Comparison of ENCODE assay signal across 1 cellular context in genomic region chr2:74191596-74192380, GRCh38.
TF ChIP-seq lines count a peak whose summit lies in the region.

No MANE protein-coding gene starts in this region.

TF ChIP-seq in HepG2, 621 proteins besides CTCF, POLR2A, EP300 and RAD21 (continues in another document):
- TF ChIP-seq ZNF83 (CRISPR knock-in tag; IDR thresholded peaks at IDR 0.05; ENCODE audit: borderline replicate concordance) (no peak), CBX1 (IDR thresholded peaks at IDR 0.05; ENCODE audit: low read depth) (no peak), ZSCAN5A (CRISPR knock-in tag; IDR thresholded peaks at IDR 0.05; ENCODE audit: borderline replicate concordance) (no peak), TFAP4 (IDR thresholded peaks at IDR 0.05; ENCODE audit: borderline replicate concordance, low read depth) (peak; percentile 63; the same call in 1 of the 2 replicates), ZNF567 (CRISPR knock-in tag; IDR thresholded peaks at IDR 0.05; ENCODE audit: borderline replicate concordance) (no peak), ZNF121 (CRISPR knock-in tag; IDR thresholded peaks at IDR 0.05) (no peak), SP2 (CRISPR knock-in tag; IDR thresholded peaks at IDR 0.05) (no peak), YEATS4 (CRISPR knock-in tag; IDR thresholded peaks at IDR 0.05; ENCODE audit: borderline replicate concordance) (0 out of 2 replicates have a peak, but pooled peaks have one; percentile 23), SOX6 (IDR thresholded peaks at IDR 0.05) (no peak), SOX6 (CRISPR knock-in tag; IDR thresholded peaks at IDR 0.05) (peak; percentile 55; the same call in 1 of the 2 replicates), ZNF510 (CRISPR knock-in tag; IDR thresholded peaks at IDR 0.05; ENCODE audit: low read depth) (no peak), NFE2L2 (IDR thresholded peaks at IDR 0.05; ENCODE audit: low read length) (no peak), GFI1 (CRISPR knock-in tag; IDR thresholded peaks at IDR 0.05; ENCODE audit: borderline replicate concordance) (no peak), ZNF224 (CRISPR knock-in tag; IDR thresholded peaks at IDR 0.05) (no peak), REXO4 (CRISPR knock-in tag; IDR thresholded peaks at IDR 0.05; ENCODE audit: borderline replicate concordance) (no peak), SOX13 (IDR thresholded peaks at IDR 0.05) (no peak), SOX13 (CRISPR knock-in tag; conservative IDR thresholded peaks at IDR 0.05 in 1 of 2, IDR thresholded peaks at IDR 0.05 in 1 of 2) (peak in 1 of 2 experiments; percentile 79; a peak in 2 of 4 replicates), GATAD1 (CRISPR knock-in tag; IDR thresholded peaks at IDR 0.05) (no peak), RBFOX2 (IDR thresholded peaks at IDR 0.05; ENCODE audit: low read depth, low read length) (no peak), MBD4 (IDR thresholded peaks at IDR 0.05; ENCODE audit: borderline replicate concordance, low read length) (no peak), ZFP90 (CRISPR knock-in tag; IDR thresholded peaks at IDR 0.05; ENCODE audit: borderline replicate concordance) (no peak), ZNF317 (CRISPR knock-in tag; IDR thresholded peaks at IDR 0.05) (no peak), SOX5 (CRISPR knock-in tag; IDR thresholded peaks at IDR 0.05; ENCODE audit: borderline replicate concordance) (peak; percentile 45; the same call in 1 of the 2 replicates), ZSCAN21 (CRISPR knock-in tag; IDR thresholded peaks at IDR 0.05; ENCODE audit: borderline replicate concordance) (no peak), ZBTB42 (CRISPR knock-in tag; IDR thresholded peaks at IDR 0.05) (no peak), SALL2 (CRISPR knock-in tag; IDR thresholded peaks at IDR 0.05) (no peak), TERF1 (CRISPR knock-in tag; IDR thresholded peaks at IDR 0.05) (no peak), ZNF724P (CRISPR knock-in tag; IDR thresholded peaks at IDR 0.05; ENCODE audit: borderline replicate concordance) (no peak), TCF12 (IDR thresholded peaks at IDR 0.05) (no peak), TCF12 (CRISPR knock-in tag; IDR thresholded peaks at IDR 0.05) (no peak), ZNF644 (CRISPR knock-in tag; IDR thresholded peaks at IDR 0.05; ENCODE audit: low read depth) (no peak), JUND (CRISPR knock-in tag; IDR thresholded peaks at IDR 0.05) (no peak), ZNF766 (CRISPR knock-in tag; IDR thresholded peaks at IDR 0.05; ENCODE audit: borderline replicate concordance) (no peak), SMARCC2 (IDR thresholded peaks at IDR 0.05) (no peak)
- TF ChIP-seq, protein P1, sequence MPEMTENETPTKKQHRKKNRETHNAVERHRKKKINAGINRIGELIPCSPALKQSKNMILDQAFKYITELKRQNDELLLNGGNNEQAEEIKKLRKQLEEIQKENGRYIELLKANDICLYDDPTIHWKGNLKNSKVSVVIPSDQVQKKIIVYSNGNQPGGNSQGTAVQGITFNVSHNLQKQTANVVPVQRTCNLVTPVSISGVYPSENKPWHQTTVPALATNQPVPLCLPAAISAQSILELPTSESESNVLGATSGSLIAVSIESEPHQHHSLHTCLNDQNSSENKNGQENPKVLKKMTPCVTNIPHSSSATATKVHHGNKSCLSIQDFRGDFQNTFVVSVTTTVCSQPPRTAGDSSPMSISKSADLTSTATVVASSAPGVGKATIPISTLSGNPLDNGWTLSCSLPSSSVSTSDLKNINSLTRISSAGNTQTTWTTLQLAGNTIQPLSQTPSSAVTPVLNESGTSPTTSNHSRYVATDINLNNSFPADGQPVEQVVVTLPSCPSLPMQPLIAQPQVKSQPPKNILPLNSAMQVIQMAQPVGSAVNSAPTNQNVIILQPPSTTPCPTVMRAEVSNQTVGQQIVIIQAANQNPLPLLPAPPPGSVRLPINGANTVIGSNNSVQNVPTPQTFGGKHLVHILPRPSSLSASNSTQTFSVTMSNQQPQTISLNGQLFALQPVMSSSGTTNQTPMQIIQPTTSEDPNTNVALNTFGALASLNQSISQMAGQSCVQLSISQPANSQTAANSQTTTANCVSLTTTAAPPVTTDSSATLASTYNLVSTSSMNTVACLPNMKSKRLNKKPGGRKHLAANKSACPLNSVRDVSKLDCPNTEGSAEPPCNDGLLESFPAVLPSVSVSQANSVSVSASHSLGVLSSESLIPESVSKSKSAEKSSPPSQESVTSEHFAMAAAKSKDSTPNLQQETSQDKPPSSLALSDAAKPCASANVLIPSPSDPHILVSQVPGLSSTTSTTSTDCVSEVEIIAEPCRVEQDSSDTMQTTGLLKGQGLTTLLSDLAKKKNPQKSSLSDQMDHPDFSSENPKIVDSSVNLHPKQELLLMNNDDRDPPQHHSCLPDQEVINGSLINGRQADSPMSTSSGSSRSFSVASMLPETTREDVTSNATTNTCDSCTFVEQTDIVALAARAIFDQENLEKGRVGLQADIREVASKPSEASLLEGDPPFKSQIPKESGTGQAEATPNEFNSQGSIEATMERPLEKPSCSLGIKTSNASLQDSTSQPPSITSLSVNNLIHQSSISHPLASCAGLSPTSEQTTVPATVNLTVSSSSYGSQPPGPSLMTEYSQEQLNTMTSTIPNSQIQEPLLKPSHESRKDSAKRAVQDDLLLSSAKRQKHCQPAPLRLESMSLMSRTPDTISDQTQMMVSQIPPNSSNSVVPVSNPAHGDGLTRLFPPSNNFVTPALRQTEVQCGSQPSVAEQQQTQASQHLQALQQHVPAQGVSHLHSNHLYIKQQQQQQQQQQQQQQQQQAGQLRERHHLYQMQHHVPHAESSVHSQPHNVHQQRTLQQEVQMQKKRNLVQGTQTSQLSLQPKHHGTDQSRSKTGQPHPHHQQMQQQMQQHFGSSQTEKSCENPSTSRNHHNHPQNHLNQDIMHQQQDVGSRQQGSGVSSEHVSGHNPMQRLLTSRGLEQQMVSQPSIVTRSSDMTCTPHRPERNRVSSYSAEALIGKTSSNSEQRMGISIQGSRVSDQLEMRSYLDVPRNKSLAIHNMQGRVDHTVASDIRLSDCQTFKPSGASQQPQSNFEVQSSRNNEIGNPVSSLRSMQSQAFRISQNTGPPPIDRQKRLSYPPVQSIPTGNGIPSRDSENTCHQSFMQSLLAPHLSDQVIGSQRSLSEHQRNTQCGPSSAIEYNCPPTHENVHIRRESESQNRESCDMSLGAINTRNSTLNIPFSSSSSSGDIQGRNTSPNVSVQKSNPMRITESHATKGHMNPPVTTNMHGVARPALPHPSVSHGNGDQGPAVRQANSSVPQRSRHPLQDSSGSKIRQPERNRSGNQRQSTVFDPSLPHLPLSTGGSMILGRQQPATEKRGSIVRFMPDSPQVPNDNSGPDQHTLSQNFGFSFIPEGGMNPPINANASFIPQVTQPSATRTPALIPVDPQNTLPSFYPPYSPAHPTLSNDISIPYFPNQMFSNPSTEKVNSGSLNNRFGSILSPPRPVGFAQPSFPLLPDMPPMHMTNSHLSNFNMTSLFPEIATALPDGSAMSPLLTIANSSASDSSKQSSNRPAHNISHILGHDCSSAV (CRISPR knock-in tag; IDR thresholded peaks at IDR 0.05; ENCODE audit: borderline replicate concordance) = no peak
- TF ChIP-seq, protein P2, sequence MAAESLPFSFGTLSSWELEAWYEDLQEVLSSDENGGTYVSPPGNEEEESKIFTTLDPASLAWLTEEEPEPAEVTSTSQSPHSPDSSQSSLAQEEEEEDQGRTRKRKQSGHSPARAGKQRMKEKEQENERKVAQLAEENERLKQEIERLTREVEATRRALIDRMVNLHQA (CRISPR knock-in tag; IDR thresholded peaks at IDR 0.05) = no peak
- TF ChIP-seq, protein P3, sequence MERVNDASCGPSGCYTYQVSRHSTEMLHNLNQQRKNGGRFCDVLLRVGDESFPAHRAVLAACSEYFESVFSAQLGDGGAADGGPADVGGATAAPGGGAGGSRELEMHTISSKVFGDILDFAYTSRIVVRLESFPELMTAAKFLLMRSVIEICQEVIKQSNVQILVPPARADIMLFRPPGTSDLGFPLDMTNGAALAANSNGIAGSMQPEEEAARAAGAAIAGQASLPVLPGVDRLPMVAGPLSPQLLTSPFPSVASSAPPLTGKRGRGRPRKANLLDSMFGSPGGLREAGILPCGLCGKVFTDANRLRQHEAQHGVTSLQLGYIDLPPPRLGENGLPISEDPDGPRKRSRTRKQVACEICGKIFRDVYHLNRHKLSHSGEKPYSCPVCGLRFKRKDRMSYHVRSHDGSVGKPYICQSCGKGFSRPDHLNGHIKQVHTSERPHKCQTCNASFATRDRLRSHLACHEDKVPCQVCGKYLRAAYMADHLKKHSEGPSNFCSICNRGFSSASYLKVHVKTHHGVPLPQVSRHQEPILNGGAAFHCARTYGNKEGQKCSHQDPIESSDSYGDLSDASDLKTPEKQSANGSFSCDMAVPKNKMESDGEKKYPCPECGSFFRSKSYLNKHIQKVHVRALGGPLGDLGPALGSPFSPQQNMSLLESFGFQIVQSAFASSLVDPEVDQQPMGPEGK (CRISPR knock-in tag; IDR thresholded peaks at IDR 0.05) = peak; percentile 23; the same call in 1 of the 2 replicates
- TF ChIP-seq, protein P4, sequence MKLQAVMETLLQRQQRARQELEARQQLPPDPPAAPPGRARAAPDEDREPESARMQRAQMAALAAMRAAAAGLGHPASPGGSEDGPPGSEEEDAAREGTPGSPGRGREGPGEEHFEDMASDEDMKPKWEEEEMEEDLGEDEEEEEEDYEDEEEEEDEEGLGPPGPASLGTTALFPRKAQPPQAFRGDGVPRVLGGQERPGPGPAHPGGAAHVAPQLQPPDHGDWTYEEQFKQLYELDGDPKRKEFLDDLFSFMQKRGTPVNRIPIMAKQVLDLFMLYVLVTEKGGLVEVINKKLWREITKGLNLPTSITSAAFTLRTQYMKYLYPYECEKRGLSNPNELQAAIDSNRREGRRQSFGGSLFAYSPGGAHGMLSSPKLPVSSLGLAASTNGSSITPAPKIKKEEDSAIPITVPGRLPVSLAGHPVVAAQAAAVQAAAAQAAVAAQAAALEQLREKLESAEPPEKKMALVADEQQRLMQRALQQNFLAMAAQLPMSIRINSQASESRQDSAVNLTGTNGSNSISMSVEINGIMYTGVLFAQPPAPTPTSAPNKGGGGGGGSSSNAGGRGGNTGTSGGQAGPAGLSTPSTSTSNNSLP (IDR thresholded peaks at IDR 0.05; ENCODE audit: low read depth, low read length) = no peak
- TF ChIP-seq, protein P5, sequence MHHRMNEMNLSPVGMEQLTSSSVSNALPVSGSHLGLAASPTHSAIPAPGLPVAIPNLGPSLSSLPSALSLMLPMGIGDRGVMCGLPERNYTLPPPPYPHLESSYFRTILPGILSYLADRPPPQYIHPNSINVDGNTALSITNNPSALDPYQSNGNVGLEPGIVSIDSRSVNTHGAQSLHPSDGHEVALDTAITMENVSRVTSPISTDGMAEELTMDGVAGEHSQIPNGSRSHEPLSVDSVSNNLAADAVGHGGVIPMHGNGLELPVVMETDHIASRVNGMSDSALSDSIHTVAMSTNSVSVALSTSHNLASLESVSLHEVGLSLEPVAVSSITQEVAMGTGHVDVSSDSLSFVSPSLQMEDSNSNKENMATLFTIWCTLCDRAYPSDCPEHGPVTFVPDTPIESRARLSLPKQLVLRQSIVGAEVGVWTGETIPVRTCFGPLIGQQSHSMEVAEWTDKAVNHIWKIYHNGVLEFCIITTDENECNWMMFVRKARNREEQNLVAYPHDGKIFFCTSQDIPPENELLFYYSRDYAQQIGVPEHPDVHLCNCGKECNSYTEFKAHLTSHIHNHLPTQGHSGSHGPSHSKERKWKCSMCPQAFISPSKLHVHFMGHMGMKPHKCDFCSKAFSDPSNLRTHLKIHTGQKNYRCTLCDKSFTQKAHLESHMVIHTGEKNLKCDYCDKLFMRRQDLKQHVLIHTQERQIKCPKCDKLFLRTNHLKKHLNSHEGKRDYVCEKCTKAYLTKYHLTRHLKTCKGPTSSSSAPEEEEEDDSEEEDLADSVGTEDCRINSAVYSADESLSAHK (CRISPR knock-in tag; IDR thresholded peaks at IDR 0.05; ENCODE audit: borderline replicate concordance) = no peak
- TF ChIP-seq, protein P6, sequence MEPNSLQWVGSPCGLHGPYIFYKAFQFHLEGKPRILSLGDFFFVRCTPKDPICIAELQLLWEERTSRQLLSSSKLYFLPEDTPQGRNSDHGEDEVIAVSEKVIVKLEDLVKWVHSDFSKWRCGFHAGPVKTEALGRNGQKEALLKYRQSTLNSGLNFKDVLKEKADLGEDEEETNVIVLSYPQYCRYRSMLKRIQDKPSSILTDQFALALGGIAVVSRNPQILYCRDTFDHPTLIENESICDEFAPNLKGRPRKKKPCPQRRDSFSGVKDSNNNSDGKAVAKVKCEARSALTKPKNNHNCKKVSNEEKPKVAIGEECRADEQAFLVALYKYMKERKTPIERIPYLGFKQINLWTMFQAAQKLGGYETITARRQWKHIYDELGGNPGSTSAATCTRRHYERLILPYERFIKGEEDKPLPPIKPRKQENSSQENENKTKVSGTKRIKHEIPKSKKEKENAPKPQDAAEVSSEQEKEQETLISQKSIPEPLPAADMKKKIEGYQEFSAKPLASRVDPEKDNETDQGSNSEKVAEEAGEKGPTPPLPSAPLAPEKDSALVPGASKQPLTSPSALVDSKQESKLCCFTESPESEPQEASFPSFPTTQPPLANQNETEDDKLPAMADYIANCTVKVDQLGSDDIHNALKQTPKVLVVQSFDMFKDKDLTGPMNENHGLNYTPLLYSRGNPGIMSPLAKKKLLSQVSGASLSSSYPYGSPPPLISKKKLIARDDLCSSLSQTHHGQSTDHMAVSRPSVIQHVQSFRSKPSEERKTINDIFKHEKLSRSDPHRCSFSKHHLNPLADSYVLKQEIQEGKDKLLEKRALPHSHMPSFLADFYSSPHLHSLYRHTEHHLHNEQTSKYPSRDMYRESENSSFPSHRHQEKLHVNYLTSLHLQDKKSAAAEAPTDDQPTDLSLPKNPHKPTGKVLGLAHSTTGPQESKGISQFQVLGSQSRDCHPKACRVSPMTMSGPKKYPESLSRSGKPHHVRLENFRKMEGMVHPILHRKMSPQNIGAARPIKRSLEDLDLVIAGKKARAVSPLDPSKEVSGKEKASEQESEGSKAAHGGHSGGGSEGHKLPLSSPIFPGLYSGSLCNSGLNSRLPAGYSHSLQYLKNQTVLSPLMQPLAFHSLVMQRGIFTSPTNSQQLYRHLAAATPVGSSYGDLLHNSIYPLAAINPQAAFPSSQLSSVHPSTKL (CRISPR knock-in tag; IDR thresholded peaks at IDR 0.05) = no peak
